In the genomic region with DNA sequence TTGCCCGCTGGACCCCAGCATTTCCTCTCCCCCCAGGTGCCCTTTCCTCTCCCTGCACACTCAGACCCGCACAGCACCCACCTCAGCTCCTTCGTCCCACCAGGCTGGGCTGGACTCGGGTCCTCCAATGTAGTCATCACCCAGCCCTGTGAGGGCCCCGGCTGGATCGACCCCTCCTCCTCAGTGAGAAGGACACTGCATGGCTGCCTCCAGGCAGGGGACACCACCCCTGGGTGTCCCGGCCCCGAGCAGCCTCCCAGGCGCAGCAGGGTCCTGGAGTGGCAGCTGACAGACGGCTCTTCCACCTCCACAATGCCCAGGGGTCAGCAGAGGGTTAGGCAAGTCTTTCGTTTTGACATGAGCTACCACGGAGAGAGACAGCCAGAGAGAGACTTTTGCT, we compare ENCODE assay signal across 22 cellular contexts. TPM values are rescaled to one million over a fixed set of nuclear protein-coding genes. Genes with fewer than 3 reads are reported as not detected.
"Had no signal": no experiment of that assay in that cellular context is flagged by ENCODE, and none has a peak within 500 bp of the region (broad histone marks: within the 10 kb centered on the region; RNA-seq: fewer than 3 reads in every experiment).

No MANE protein-coding gene starts in this region.

- H3K27ac ChIP-seq: RWPE1 had no signal

- H3K9me3 ChIP-seq: MG63, SK-N-SH had no signal

- H3K36me3 ChIP-seq: MG63 had no signal

- H3K4me3 ChIP-seq: MG63 had no signal

- DNase-seq: IMR-90, Karpas-422, KG1, MG63, NCI-H1092, NCI-H1105 treated with DMSO at 0.1 percent for 48 hours, NCI-H1417 treated with DMSO at 0.1 percent for 48 hours, NCI-H146, NCI-H1694 treated with DMSO at 0.1 percent for 48 hours, NCI-H1930, NCI-H2081, NCI-H2107, NCI-H2227 treated with DMSO at 0.1 percent for 48 hours, NCI-H524, NCI-H526 treated with DMSO at 0.1 percent for 48 hours, NCI-H748 treated with DMSO at 0.1 percent for 48 hours, SHP77, SK-N-SH, SW 1271 had no signal

- H3K4me2 ChIP-seq: SK-N-SH had no signal

- H3K9ac ChIP-seq: SK-N-SH had no signal

- H3K27me3 ChIP-seq: MG63 had no signal

RNA-seq across cellular contexts. Expression of gene ELF5, which starts 11.1 kb away (rescaled TPM):
- total RNA-seq: IMR-90, NCI-H460, SK-MEL-5 had no signal
- polyA plus RNA-seq: IMR-90, SK-N-SH had no signal
